Comparison of ENCODE assay signal across 1 cellular context in genomic region chr12:40216516-40217288, GRCh38.
TF ChIP-seq lines count a peak whose summit lies in the region.

No MANE protein-coding gene starts in this region.

TF ChIP-seq in GM23338, 12 proteins besides CTCF, POLR2A, EP300 and RAD21 (continued from another document):
- TF ChIP-seq, protein P1, sequence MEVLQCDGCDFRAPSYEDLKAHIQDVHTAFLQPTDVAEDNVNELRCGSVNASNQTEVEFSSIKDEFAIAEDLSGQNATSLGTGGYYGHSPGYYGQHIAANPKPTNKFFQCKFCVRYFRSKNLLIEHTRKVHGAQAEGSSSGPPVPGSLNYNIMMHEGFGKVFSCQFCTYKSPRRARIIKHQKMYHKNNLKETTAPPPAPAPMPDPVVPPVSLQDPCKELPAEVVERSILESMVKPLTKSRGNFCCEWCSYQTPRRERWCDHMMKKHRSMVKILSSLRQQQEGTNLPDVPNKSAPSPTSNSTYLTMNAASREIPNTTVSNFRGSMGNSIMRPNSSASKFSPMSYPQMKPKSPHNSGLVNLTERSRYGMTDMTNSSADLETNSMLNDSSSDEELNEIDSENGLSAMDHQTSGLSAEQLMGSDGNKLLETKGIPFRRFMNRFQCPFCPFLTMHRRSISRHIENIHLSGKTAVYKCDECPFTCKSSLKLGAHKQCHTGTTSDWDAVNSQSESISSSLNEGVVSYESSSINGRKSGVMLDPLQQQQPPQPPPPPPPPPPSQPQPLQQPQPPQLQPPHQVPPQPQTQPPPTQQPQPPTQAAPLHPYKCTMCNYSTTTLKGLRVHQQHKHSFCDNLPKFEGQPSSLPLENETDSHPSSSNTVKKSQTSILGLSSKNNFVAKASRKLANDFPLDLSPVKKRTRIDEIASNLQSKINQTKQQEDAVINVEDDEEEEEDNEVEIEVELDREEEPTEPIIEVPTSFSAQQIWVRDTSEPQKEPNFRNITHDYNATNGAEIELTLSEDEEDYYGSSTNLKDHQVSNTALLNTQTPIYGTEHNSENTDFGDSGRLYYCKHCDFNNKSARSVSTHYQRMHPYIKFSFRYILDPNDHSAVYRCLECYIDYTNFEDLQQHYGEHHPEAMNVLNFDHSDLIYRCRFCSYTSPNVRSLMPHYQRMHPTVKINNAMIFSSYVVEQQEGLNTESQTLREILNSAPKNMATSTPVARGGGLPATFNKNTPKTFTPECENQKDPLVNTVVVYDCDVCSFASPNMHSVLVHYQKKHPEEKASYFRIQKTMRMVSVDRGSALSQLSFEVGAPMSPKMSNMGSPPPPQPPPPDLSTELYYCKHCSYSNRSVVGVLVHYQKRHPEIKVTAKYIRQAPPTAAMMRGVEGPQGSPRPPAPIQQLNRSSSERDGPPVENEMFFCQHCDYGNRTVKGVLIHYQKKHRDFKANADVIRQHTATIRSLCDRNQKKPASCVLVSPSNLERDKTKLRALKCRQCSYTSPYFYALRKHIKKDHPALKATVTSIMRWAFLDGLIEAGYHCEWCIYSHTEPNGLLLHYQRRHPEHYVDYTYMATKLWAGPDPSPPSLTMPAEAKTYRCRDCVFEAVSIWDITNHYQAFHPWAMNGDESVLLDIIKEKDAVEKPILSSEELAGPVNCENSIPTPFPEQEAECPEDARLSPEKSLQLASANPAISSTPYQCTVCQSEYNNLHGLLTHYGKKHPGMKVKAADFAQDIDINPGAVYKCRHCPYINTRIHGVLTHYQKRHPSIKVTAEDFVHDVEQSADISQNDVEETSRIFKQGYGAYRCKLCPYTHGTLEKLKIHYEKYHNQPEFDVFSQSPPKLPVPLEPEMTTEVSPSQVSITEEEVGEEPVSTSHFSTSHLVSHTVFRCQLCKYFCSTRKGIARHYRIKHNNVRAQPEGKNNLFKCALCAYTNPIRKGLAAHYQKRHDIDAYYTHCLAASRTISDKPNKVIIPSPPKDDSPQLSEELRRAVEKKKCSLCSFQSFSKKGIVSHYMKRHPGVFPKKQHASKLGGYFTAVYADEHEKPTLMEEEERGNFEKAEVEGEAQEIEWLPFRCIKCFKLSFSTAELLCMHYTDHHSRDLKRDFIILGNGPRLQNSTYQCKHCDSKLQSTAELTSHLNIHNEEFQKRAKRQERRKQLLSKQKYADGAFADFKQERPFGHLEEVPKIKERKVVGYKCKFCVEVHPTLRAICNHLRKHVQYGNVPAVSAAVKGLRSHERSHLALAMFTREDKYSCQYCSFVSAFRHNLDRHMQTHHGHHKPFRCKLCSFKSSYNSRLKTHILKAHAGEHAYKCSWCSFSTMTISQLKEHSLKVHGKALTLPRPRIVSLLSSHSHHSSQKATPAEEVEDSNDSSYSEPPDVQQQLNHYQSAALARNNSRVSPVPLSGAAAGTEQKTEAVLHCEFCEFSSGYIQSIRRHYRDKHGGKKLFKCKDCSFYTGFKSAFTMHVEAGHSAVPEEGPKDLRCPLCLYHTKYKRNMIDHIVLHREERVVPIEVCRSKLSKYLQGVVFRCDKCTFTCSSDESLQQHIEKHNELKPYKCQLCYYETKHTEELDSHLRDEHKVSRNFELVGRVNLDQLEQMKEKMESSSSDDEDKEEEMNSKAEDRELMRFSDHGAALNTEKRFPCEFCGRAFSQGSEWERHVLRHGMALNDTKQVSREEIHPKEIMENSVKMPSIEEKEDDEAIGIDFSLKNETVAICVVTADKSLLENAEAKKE (CRISPR knock-in tag; IDR thresholded peaks at IDR 0.05) = no peak
TF ChIP-seq in GM23338: peak in this region for 0.
